Comparison of ENCODE assay signal across 1 cellular context in the genomic region with DNA sequence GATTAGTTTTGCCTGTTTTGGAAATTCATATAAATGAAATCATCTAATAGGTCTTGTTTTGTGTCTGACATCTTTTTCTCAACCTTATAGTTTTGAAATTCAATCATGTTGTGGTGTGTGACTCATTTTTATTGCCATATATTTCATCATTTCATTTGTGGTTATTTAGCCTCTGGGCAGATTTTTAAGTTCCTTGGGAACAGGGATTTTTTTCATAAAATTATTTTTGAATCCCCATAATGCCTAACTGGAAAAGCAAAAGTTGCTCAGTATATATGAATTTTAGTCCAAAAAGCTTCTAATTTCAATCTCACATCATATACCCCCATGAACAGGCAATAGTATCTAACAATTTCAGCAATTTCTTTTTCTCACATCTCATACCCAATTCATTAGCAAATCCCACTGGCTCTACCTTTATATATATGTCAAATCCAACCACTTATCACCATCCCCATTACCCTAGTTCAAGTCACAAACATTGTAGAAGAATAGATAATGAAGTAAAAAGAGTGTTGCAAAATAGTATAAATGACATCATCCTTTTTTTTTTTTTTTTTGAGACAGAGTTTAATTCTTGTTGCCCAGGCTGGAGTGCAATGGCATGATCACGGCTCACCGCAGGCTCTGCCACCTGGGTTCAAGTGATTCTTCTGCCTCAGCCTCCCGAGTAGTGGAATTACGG.
A peak's percentile ranks its signal among the peaks of the same experiment; 100 is the strongest.
TF ChIP-seq lines count a peak whose summit lies in the region.

No MANE protein-coding gene starts in this region.

TF ChIP-seq in IMR-90, 13 proteins besides CTCF, POLR2A, EP300 and RAD21:
- TF ChIP-seq FOS (IDR thresholded peaks at IDR 0.05; ENCODE audit: low read depth, low read length) = peak; percentile 64; the same call in 1 of the 2 replicates
- peak; percentile 91 for TF ChIP-seq CEBPB (IDR thresholded peaks at IDR 0.05; ENCODE audit: low read depth, low read length)
- no peak for TF ChIP-seq MAZ (IDR thresholded peaks at IDR 0.05; ENCODE audit: borderline replicate concordance, low read depth, low read length)
- no peak for TF ChIP-seq SMC3 (IDR thresholded peaks at IDR 0.05; ENCODE audit: low read depth, low read length)
